In genomic region chr19:9808855-9809646, GRCh38 we compare ENCODE assay signal across 18 cellular contexts. TPM values are rescaled to one million over a fixed set of nuclear protein-coding genes. Genes with fewer than 3 reads are reported as not detected.
DNase-seq lines count a peak whose midpoint lies in the region; ATAC-seq and TF ChIP-seq lines count a peak whose summit lies in the region.
"Had no signal": no experiment of that assay in that cellular context is flagged by ENCODE, and none has a peak within 500 bp of the region (broad histone marks: within the 10 kb centered on the region; RNA-seq: fewer than 3 reads in every experiment).

No MANE protein-coding gene starts in this region.

- peaks cover 18% of the 10 kb centered on the region for H3K36me3 ChIP-seq in CD8-positive, alpha-beta memory T cell (ENCODE audit: insufficient read depth, low read length)
- peaks cover 16% of the 10 kb centered on the region for H3K36me3 ChIP-seq in effector memory CD4-positive, alpha-beta T cell (ENCODE audit: control insufficient read depth, insufficient read depth, low read length)
- peaks cover 0 to 81% (median 37%) of the 10 kb centered on the region in 6 donors for H3K36me3 ChIP-seq in spleen

- H3K4me1 ChIP-seq in CD8-positive, alpha-beta memory T cell (ENCODE audit: insufficient read depth, low read length) = peaks cover 46% of the 10 kb centered on the region
- H3K4me1 ChIP-seq in effector memory CD4-positive, alpha-beta T cell (ENCODE audit: control insufficient read depth, insufficient read depth, low read length, poor library complexity, severe bottlenecking) = peaks cover 20% of the 10 kb centered on the region
- H3K4me1 ChIP-seq in spleen = peaks cover 0 to 15% (median 0%) of the 10 kb centered on the region in 6 donors
- H3K4me1 ChIP-seq: stomach had no signal

- intact Hi-C loops in activated CD4-positive, alpha-beta T cell treated with anti-CD3 and anti-CD28 coated beads for 36 hours (cut with DNase I, micrococcal nuclease) = no loop called here
- intact Hi-C loops in spleen (cut with DNase I; ENCODE audit: low total_unique reads) = no loop called here

- CTCF ChIA-PET in activated CD4-positive, alpha-beta T cell treated with anti-CD3 and anti-CD28 coated beads for 36 hours (lab: Charles Lee) = no interaction called here
- CTCF ChIA-PET in CD8-positive, alpha-beta memory T cell (lab: Charles Lee) = interaction anchor here (0.6 to 2.0 kb wide), 4 partner anchors 11 to 226 kb away, joined by 3 to 5 read pairs (median 3); no protein-coding TSS in a partner anchor
- CTCF ChIA-PET in activated CD8-positive, alpha-beta T cell treated with anti-CD3 and anti-CD28 coated beads, Interleukin-2, amount 10 ng/mL, durations not matched to agents 7 days and 5 days (lab: Charles Lee) = no interaction called here

- POLR2A ChIA-PET in activated CD4-positive, alpha-beta T cell treated with anti-CD3 and anti-CD28 coated beads for 36 hours (lab: Charles Lee) = interaction anchor here (0.6 kb wide), 1 partner anchor 232 kb away, joined by 6 read pairs; no protein-coding TSS in a partner anchor
- POLR2A ChIA-PET in CD8-positive, alpha-beta memory T cell (lab: Charles Lee) = interaction anchor here (0.7 kb wide), 1 partner anchor 10 kb away, joined by 3 read pairs; the partner anchor contains the start of gene FBXL12
- POLR2A ChIA-PET in activated CD8-positive, alpha-beta T cell treated with anti-CD3 and anti-CD28 coated beads, Interleukin-2, amount 10 ng/mL, durations not matched to agents 7 days and 5 days (lab: Charles Lee) = no interaction called here

- H3K27ac Mint-ChIP-seq in activated CD4-positive, alpha-beta T cell treated with anti-CD3 and anti-CD28 coated beads for 36 hours = peak overlapping the region; percentile 53
- peak overlapping the region; percentile 47 to 94 (median 87) for H3K27ac Mint-ChIP-seq in CD8-positive, alpha-beta memory T cell
- peak overlapping the region; percentile 56 for H3K27ac Mint-ChIP-seq in activated CD8-positive, alpha-beta T cell treated with anti-CD3 and anti-CD28 coated beads, Interleukin-2, amount 10 ng/mL, durations not matched to agents 7 days and 5 days

- H3K27ac ChIP-seq in CD8-positive, alpha-beta memory T cell (ENCODE audit: low read depth, low read length) = no peak overlapping the region
- peak overlapping the region; percentile 42 for H3K27ac ChIP-seq in effector memory CD4-positive, alpha-beta T cell (ENCODE audit: insufficient read depth, low read length, poor library complexity, severe bottlenecking)
- peak overlapping the region in 4 of 8 donors; percentile 5 to 54 (median 36) for H3K27ac ChIP-seq in spleen
- H3K27ac ChIP-seq: coronary artery, epithelial cell of prostate, stomach had no signal

- H3K36me3 Mint-ChIP-seq in activated CD4-positive, alpha-beta T cell treated with anti-CD3 and anti-CD28 coated beads for 36 hours (ENCODE audit: low read depth) = peaks cover 32% of the 10 kb centered on the region
- peaks cover 2 to 30% (median 6%) of the 10 kb centered on the region in 3 donors for H3K36me3 Mint-ChIP-seq in CD8-positive, alpha-beta memory T cell
- peaks cover 37% of the 10 kb centered on the region for H3K36me3 Mint-ChIP-seq in activated CD8-positive, alpha-beta T cell treated with anti-CD3 and anti-CD28 coated beads, Interleukin-2, amount 10 ng/mL, durations not matched to agents 7 days and 5 days (ENCODE audit: low read depth)

- peaks cover 24% of the 10 kb centered on the region for H3K4me1 Mint-ChIP-seq in activated CD4-positive, alpha-beta T cell treated with anti-CD3 and anti-CD28 coated beads for 36 hours
- H3K4me1 Mint-ChIP-seq in CD8-positive, alpha-beta memory T cell = peaks cover 26 to 45% (median 29%) of the 10 kb centered on the region in 3 donors
- H3K4me1 Mint-ChIP-seq in activated CD8-positive, alpha-beta T cell treated with anti-CD3 and anti-CD28 coated beads, Interleukin-2, amount 10 ng/mL, durations not matched to agents 7 days and 5 days (ENCODE audit: low read depth) = peaks cover 16% of the 10 kb centered on the region
- H3K4me1 Mint-ChIP-seq: CD14-positive monocyte had no signal

- no peak for DNase-seq in activated CD4-positive, alpha-beta T cell treated with anti-CD3 and anti-CD28 coated beads for 36 hours
- DNase-seq in activated CD4-positive, alpha-beta T cell treated with anti-CD3 and anti-CD28 coated beads, Interleukin-2, amount 50 U/mL, for 48 hours = no peak
- DNase-seq in CD8-positive, alpha-beta memory T cell = peak; percentile 24 to 73 (median 63)
- DNase-seq in activated CD8-positive, alpha-beta T cell treated with anti-CD3 and anti-CD28 coated beads, Interleukin-2, amount 10 ng/mL, durations not matched to agents 7 days and 5 days = peak; percentile 37
- DNase-seq in effector memory CD4-positive, alpha-beta T cell = peak in 1 of 3 donors; percentile 16
- DNase-seq in spleen (no peak), retina (no peak), NCI-H1694 (lab: John Stamatoyannopoulos, UW) (no peak)
- DNase-seq: activated CD4-positive, alpha-beta T cell treated with anti-CD3 and anti-CD28 coated beads for 1 hour; HCEC 1CT; Karpas-422; NCI-H1417; NCI-H345; stimulated activated CD4-positive, alpha-beta T cell treated with anti-CD3 and anti-CD28 coated beads, Interleukin-15, amount 100 ng/mL, for 24 hours; stomach had no signal

- TF ChIP-seq POLR2A in spleen (IDR thresholded peaks at IDR 0.05) = no peak

- H3K9me3 Mint-ChIP-seq in activated CD4-positive, alpha-beta T cell treated with anti-CD3 and anti-CD28 coated beads for 36 hours (ENCODE audit: low read depth) = no peaks in the 10 kb centered on the region
- no peaks in the 10 kb centered on the region for H3K9me3 Mint-ChIP-seq in CD8-positive, alpha-beta memory T cell
- H3K9me3 Mint-ChIP-seq in activated CD8-positive, alpha-beta T cell treated with anti-CD3 and anti-CD28 coated beads, Interleukin-2, amount 10 ng/mL, durations not matched to agents 7 days and 5 days (ENCODE audit: insufficient read depth) = no peaks in the 10 kb centered on the region
- H3K9me3 Mint-ChIP-seq: CD14-positive monocyte had no signal

- 64 to 88% (median 79%) methylated on average over 7 of the region's 7 CpGs for WGBS in spleen, 5 donors

- no peaks in the 10 kb centered on the region for H3K9me3 ChIP-seq in CD8-positive, alpha-beta memory T cell (ENCODE audit: low read length)
- no peaks in the 10 kb centered on the region for H3K9me3 ChIP-seq in effector memory CD4-positive, alpha-beta T cell (ENCODE audit: control insufficient read depth, low read length)
- H3K9me3 ChIP-seq in spleen = no peaks in the 10 kb centered on the region
- H3K9me3 ChIP-seq: stomach had no signal

- no peaks in the 10 kb centered on the region for H3K27me3 Mint-ChIP-seq in activated CD4-positive, alpha-beta T cell treated with anti-CD3 and anti-CD28 coated beads for 36 hours
- H3K27me3 Mint-ChIP-seq in CD8-positive, alpha-beta memory T cell = peaks cover 0 to 1% of the 10 kb centered on the region in 2 donors
- H3K27me3 Mint-ChIP-seq in activated CD8-positive, alpha-beta T cell treated with anti-CD3 and anti-CD28 coated beads, Interleukin-2, amount 10 ng/mL, durations not matched to agents 7 days and 5 days (ENCODE audit: low read depth) = no peaks in the 10 kb centered on the region

- no peak overlapping the region for H3K4me3 Mint-ChIP-seq in activated CD4-positive, alpha-beta T cell treated with anti-CD3 and anti-CD28 coated beads for 36 hours
- peak overlapping the region; percentile 18 to 65 (median 46) for H3K4me3 Mint-ChIP-seq in CD8-positive, alpha-beta memory T cell
- no peak overlapping the region for H3K4me3 Mint-ChIP-seq in activated CD8-positive, alpha-beta T cell treated with anti-CD3 and anti-CD28 coated beads, Interleukin-2, amount 10 ng/mL, durations not matched to agents 7 days and 5 days
- H3K4me3 Mint-ChIP-seq: CD14-positive monocyte had no signal

- TF ChIP-seq CTCF in spleen (IDR thresholded peaks at IDR 0.05 in 8 of 11, conservative IDR thresholded peaks at IDR 0.05 in 3 of 11) = no peak

- no peak overlapping the region for H3K4me3 ChIP-seq in CD8-positive, alpha-beta memory T cell (ENCODE audit: low read length)
- H3K4me3 ChIP-seq in effector memory CD4-positive, alpha-beta T cell (ENCODE audit: insufficient read depth, low read depth, low read length, poor library complexity, severe bottlenecking) = no peak overlapping the region
- H3K4me3 ChIP-seq in spleen = no peak overlapping the region
- H3K4me3 ChIP-seq: coronary artery, stomach had no signal

- peak; percentile 44 for ATAC-seq in activated CD4-positive, alpha-beta T cell treated with anti-CD3 and anti-CD28 coated beads for 36 hours
- ATAC-seq in activated CD8-positive, alpha-beta T cell treated with anti-CD3 and anti-CD28 coated beads, Interleukin-2, amount 10 ng/mL, durations not matched to agents 7 days and 5 days = peak; percentile 64

- no peaks in the 10 kb centered on the region for H3K27me3 ChIP-seq in CD8-positive, alpha-beta memory T cell (ENCODE audit: insufficient read depth, low read length, poor library complexity, severe bottlenecking)
- H3K27me3 ChIP-seq in effector memory CD4-positive, alpha-beta T cell (replicated peaks; ENCODE audit: control insufficient read depth, insufficient read depth, low read length, poor library complexity, severe bottlenecking) = no peaks in the 10 kb centered on the region
- no peaks in the 10 kb centered on the region for H3K27me3 ChIP-seq in spleen (replicated peaks in 1 of 7)
- H3K27me3 ChIP-seq: stomach had no signal

RNA-seq across cellular contexts. Expression of gene FBXL12, which starts 9.8 kb away (rescaled TPM):
- 10 to 100 TPM; 19.9 to 22.5 TPM for total RNA-seq in activated CD4-positive, alpha-beta T cell treated with anti-CD3 and anti-CD28 coated beads for 36 hours
- total RNA-seq in CD8-positive, alpha-beta memory T cell = 10 to 100 TPM; 24.6 to 25.3 TPM
- polyA plus RNA-seq in CD8-positive, alpha-beta memory T cell = 17.2 TPM
- total RNA-seq in activated CD8-positive, alpha-beta T cell treated with anti-CD3 and anti-CD28 coated beads, Interleukin-2, amount 10 ng/mL, durations not matched to agents 7 days and 5 days = 10 to 100 TPM; 26.4 to 29.0 TPM
- 10 to 100 TPM; 19.8 to 31.9 (median 22.9) TPM for total RNA-seq in spleen
- polyA plus RNA-seq in spleen = 10 to 100 TPM; 14.5 to 18.1 (median 16.0) TPM

RNA-seq across cellular contexts. Expression of gene UBL5, which starts 18.7 kb away (rescaled TPM):
- 100 to 1,000 TPM; 214 to 327 TPM for total RNA-seq in activated CD4-positive, alpha-beta T cell treated with anti-CD3 and anti-CD28 coated beads for 36 hours
- total RNA-seq in CD8-positive, alpha-beta memory T cell = 100 to 1,000 TPM; 326 to 340 TPM
- polyA plus RNA-seq in CD8-positive, alpha-beta memory T cell = 789 TPM
- total RNA-seq in activated CD8-positive, alpha-beta T cell treated with anti-CD3 and anti-CD28 coated beads, Interleukin-2, amount 10 ng/mL, durations not matched to agents 7 days and 5 days = 100 to 1,000 TPM; 383 to 395 TPM
- 100 to 1,000 TPM; 180 to 286 (median 224) TPM for total RNA-seq in spleen
- polyA plus RNA-seq in spleen = 100 to 1,000 TPM; 615 to 778 (median 743) TPM

RNA-seq across cellular contexts. Expression of gene PIN1, which starts 26.1 kb away (rescaled TPM):
- total RNA-seq in activated CD4-positive, alpha-beta T cell treated with anti-CD3 and anti-CD28 coated beads for 36 hours = 10 to 100 TPM; 70.4 to 74.2 TPM
- total RNA-seq in CD8-positive, alpha-beta memory T cell = 100 to 1,000 TPM; 103 to 110 TPM
- 112 TPM for polyA plus RNA-seq in CD8-positive, alpha-beta memory T cell
- 100 to 1,000 TPM; 114 to 117 TPM for total RNA-seq in activated CD8-positive, alpha-beta T cell treated with anti-CD3 and anti-CD28 coated beads, Interleukin-2, amount 10 ng/mL, durations not matched to agents 7 days and 5 days
- 10 to 100 TPM; 37.7 to 53.2 (median 46.8) TPM for total RNA-seq in spleen
- 10 to 100 TPM; 60.8 to 86.1 (median 77.7) TPM for polyA plus RNA-seq in spleen

RNA-seq across cellular contexts. Expression of gene ZNF846, which starts 40.5 kb away (rescaled TPM):
- 1 to 10 TPM; 5.3 to 6.4 TPM for total RNA-seq in activated CD4-positive, alpha-beta T cell treated with anti-CD3 and anti-CD28 coated beads for 36 hours
- 1 to 10 TPM; 5.1 to 5.9 TPM for total RNA-seq in CD8-positive, alpha-beta memory T cell
- 7.5 TPM for polyA plus RNA-seq in CD8-positive, alpha-beta memory T cell
- 10 to 100 TPM in 1 of 2 experiments, 1 to 10 TPM in 1; 9.4 to 12.5 TPM for total RNA-seq in activated CD8-positive, alpha-beta T cell treated with anti-CD3 and anti-CD28 coated beads, Interleukin-2, amount 10 ng/mL, durations not matched to agents 7 days and 5 days
- total RNA-seq in spleen = 10 to 100 TPM in 6 of 7 donors, 1 to 10 TPM in 1; 7.8 to 24.0 (median 17.0) TPM
- polyA plus RNA-seq in spleen = 1 to 10 TPM; 4.8 to 5.9 (median 5.5) TPM

Comparison
In these comparisons a context has a peak if more than half of its experiments do, and no peak if none do; other contexts are left out.
1. DNase-seq: peak in CD8-positive, alpha-beta memory T cell (5 of 5) and activated CD8-positive, alpha-beta T cell treated with anti-CD3 and anti-CD28 coated beads, Interleukin-2, amount 10 ng/mL, durations not matched to agents 7 days and 5 days (single experiment); none in activated CD4-positive, alpha-beta T cell treated with anti-CD3 and anti-CD28 coated beads for 36 hours (single experiment), activated CD4-positive, alpha-beta T cell treated with anti-CD3 and anti-CD28 coated beads, Interleukin-2, amount 50 U/mL, for 48 hours (0 of 2), spleen (single experiment), retina (single experiment) and NCI-H1694 (single experiment).
2. H3K4me3 Mint-ChIP-seq: peak in CD8-positive, alpha-beta memory T cell (7 of 7); none in activated CD4-positive, alpha-beta T cell treated with anti-CD3 and anti-CD28 coated beads for 36 hours (single experiment) and activated CD8-positive, alpha-beta T cell treated with anti-CD3 and anti-CD28 coated beads, Interleukin-2, amount 10 ng/mL, durations not matched to agents 7 days and 5 days (single experiment).
3. Peak in every context shown above with its lines, with median percentiles within 50 percentile points of each other: H3K27ac Mint-ChIP-seq.